Comparison of ENCODE assay signal across 10 cellular contexts in genomic region chr14:68124885-68125731, GRCh38.
DNase-seq lines count a peak whose midpoint lies in the region; ATAC-seq and TF ChIP-seq lines count a peak whose summit lies in the region.
"Had no signal": no experiment of that assay in that cellular context is flagged by ENCODE, and none has a peak within 500 bp of the region (broad histone marks: within the 10 kb centered on the region; RNA-seq: fewer than 3 reads in every experiment).

No MANE protein-coding gene starts in this region.

- CTCF ChIA-PET in Panc1 (lab: Charles Lee) = no interaction called here

- peaks cover 23% of the 10 kb centered on the region for H3K36me3 Mint-ChIP-seq in nephron progenitor cell (ENCODE audit: low read depth)

- intact Hi-C loops in Panc1 (cut with micrococcal nuclease; ENCODE audit: unreplicated experiment) (no loop called here), colonic mucosa (cut with DNase I) (no loop called here)

- H3K9me3 Mint-ChIP-seq in nephron progenitor cell = peaks cover 26% of the 10 kb centered on the region

- no TSS peak for BruUV-seq in Panc1 (replicated peaks; lab: Mats Ljungman, UMichigan)

- H3K36me3 ChIP-seq in Panc1 (ENCODE audit: control insufficient read depth, insufficient read depth, low read length) = no peaks in the 10 kb centered on the region
- no peaks in the 10 kb centered on the region for H3K36me3 ChIP-seq in colonic mucosa
- H3K36me3 ChIP-seq: upper lobe of left lung had no signal

- H3K27me3 ChIP-seq in Panc1 (ENCODE audit: control insufficient read depth, insufficient read depth, low read length) (no peaks in the 10 kb centered on the region), colonic mucosa (no peaks in the 10 kb centered on the region)
- H3K27me3 ChIP-seq: upper lobe of left lung had no signal

- peaks cover 14% of the 10 kb centered on the region for H3K4me1 Mint-ChIP-seq in nephron progenitor cell

- DNase-seq in EL = peak; percentile 82
- peak; percentile 72 for DNase-seq in Panc1 (ENCODE audit: low read depth, low spot score)
- DNase-seq in epithelial cell of esophagus (ENCODE audit: low read depth) = peak; percentile 87
- no peak for DNase-seq in nephron progenitor cell
- DNase-seq in SW480 (ENCODE audit: low spot score) = no peak
- no peak for DNase-seq in DMS 273 (lab: John Stamatoyannopoulos, UW; ENCODE audit: unreplicated experiment)
- DNase-seq in colonic mucosa = no peak
- DNase-seq: KG1, upper lobe of left lung had no signal

- H3K27ac ChIP-seq in Panc1 (ENCODE audit: low read length) (peak overlapping the region; percentile 64; the same call in 1 of the 2 replicates), colonic mucosa (no peak overlapping the region)
- H3K27ac ChIP-seq: upper lobe of left lung had no signal

- in situ Hi-C loops in Panc1 (cut with HindIII; ENCODE audit: low pct_unique_long_range_greater_than_20kb, low sequenced_read_pairs) = no loop called here

- TF ChIP-seq CTCF in Panc1 (IDR thresholded peaks at IDR 0.05) = no peak
- no peak for TF ChIP-seq CTCF in epithelial cell of esophagus (IDR thresholded peaks at IDR 0.05; ENCODE audit: insufficient read depth, low read depth, low read length, missing control alignments)
- TF ChIP-seq CTCF in nephron progenitor cell (IDR thresholded peaks at IDR 0.05) = no peak
- no peak for TF ChIP-seq CTCF in colonic mucosa (IDR thresholded peaks at IDR 0.05)

- H3K9ac ChIP-seq in colonic mucosa (ENCODE audit: low read depth in 2 of 2, low read length in 2 of 2) = no peak overlapping the region

- no peak overlapping the region for H3K4me3 Mint-ChIP-seq in nephron progenitor cell

- H3K27me3 Mint-ChIP-seq in nephron progenitor cell (ENCODE audit: low read depth, poor library complexity) = no peaks in the 10 kb centered on the region

- peak overlapping the region; percentile 21 for H3K27ac Mint-ChIP-seq in nephron progenitor cell

- H3K4me1 ChIP-seq in Panc1 (ENCODE audit: control insufficient read depth, insufficient read depth, low read length) (peaks cover 7% of the 10 kb centered on the region), colonic mucosa (no peaks in the 10 kb centered on the region)

- H3K4me3 ChIP-seq in Panc1 (ENCODE audit: low read depth in 2 of 2, low read length in 2 of 2) = no peak overlapping the region
- H3K4me3 ChIP-seq in epithelial cell of esophagus (ENCODE audit: low read length) = no peak overlapping the region
- no peak overlapping the region for H3K4me3 ChIP-seq in colonic mucosa
- H3K4me3 ChIP-seq: upper lobe of left lung had no signal

- H3K9me3 ChIP-seq in Panc1 (ENCODE audit: control insufficient read depth, insufficient read depth, low read depth, low read length) (0 out of 2 replicates have a peak, but pooled peaks cover 3% of the 10 kb centered on the region), colonic mucosa (no peaks in the 10 kb centered on the region)
- H3K9me3 ChIP-seq: upper lobe of left lung had no signal

- POLR2A ChIA-PET in Panc1 (lab: Charles Lee) = no interaction called here

- ATAC-seq in Panc1 (peak; percentile 73; the same call in 1 of the 2 replicates), GM19395 (IDR thresholded peaks at IDR 0.05; ENCODE audit: unreplicated experiment) (no peak)

Comparison
In these comparisons a context has a peak if more than half of its experiments do, and no peak if none do; other contexts are left out.
1. DNase-seq: peak in EL (single experiment), Panc1 (single experiment) and epithelial cell of esophagus (single experiment); none in nephron progenitor cell (single experiment), SW480 (single experiment), DMS 273 (single experiment) and colonic mucosa (single experiment).